10 cellular contexts compared by ENCODE assay signal in the genomic region with DNA sequence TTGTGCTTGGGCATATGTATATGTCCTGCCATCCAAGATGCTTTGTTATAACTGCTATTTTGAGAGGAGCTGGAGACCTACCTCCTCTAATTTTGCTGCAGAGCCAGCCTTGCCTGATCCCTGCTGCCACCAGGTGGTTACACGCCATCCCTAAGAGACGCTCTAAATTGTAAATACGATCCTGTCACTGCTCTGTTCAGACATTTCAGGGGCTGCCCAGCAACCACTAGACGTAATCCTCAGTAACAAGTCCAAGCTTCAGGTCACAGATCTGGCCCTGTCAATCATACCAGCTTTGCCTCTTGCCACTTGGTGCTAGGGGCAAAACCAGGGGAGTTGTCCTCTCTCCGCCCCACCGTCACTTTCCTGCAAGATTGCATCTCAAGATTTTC. TPM values are rescaled to one million over a fixed set of nuclear protein-coding genes. Genes with fewer than 3 reads are reported as not detected.
DNase-seq lines count a peak whose midpoint lies in the region; ATAC-seq and TF ChIP-seq lines count a peak whose summit lies in the region.
"Had no signal": no experiment of that assay in that cellular context is flagged by ENCODE, and none has a peak within 500 bp of the region (broad histone marks: within the 10 kb centered on the region; RNA-seq: fewer than 3 reads in every experiment).

No MANE protein-coding gene starts in this region.

- H3K36me3 Mint-ChIP-seq in activated CD4-positive, alpha-beta T cell treated with anti-CD3 and anti-CD28 coated beads, Interleukin-2, amount 10 ng/mL, durations not matched to agents 24 days and 14 days (ENCODE audit: low read depth): no peaks in the 10 kb centered on the region
- H3K36me3 Mint-ChIP-seq in endothelial cell (ENCODE audit: low read depth, unreplicated experiment) (no peaks in the 10 kb centered on the region), nephron progenitor cell (ENCODE audit: low read depth) (no peaks in the 10 kb centered on the region)

- intact Hi-C loops in activated CD4-positive, alpha-beta T cell treated with anti-CD3 and anti-CD28 coated beads, Interleukin-2, amount 10 ng/mL, durations not matched to agents 24 days and 14 days (cut with micrococcal nuclease): loop anchor here (5.0 kb wide), 3 partner anchors 85 to 1130 kb away; no protein-coding TSS in a partner anchor
- intact Hi-C loops in HCT116 (cut with micrococcal nuclease): loop anchor here (5.0 kb wide), 2 partner anchors 580 to 1130 kb away; no protein-coding TSS in a partner anchor

- H3K4me3 ChIP-seq in HCT116 (replicated peaks in 1 of 2; ENCODE audit: low read depth in 1 of 2, low read length in 2 of 2) (no peak overlapping the region), NB4 (ENCODE audit: low read depth, low read length) (no peak overlapping the region)

- H3K27me3 Mint-ChIP-seq in activated CD4-positive, alpha-beta T cell treated with anti-CD3 and anti-CD28 coated beads, Interleukin-2, amount 10 ng/mL, durations not matched to agents 24 days and 14 days: no peaks in the 10 kb centered on the region
- H3K27me3 Mint-ChIP-seq in endothelial cell (ENCODE audit: unreplicated experiment): peaks cover 4% of the 10 kb centered on the region
- H3K27me3 Mint-ChIP-seq in nephron progenitor cell (ENCODE audit: low read depth, poor library complexity): peaks cover 3% of the 10 kb centered on the region
- H3K27me3 Mint-ChIP-seq: activated naive CD8-positive, alpha-beta T cell; CD4-positive, CD25-positive, alpha-beta regulatory T cell had no signal

- H3K4me1 Mint-ChIP-seq in activated CD4-positive, alpha-beta T cell treated with anti-CD3 and anti-CD28 coated beads, Interleukin-2, amount 10 ng/mL, durations not matched to agents 24 days and 14 days: peaks cover 10% of the 10 kb centered on the region
- H3K4me1 Mint-ChIP-seq in endothelial cell (ENCODE audit: unreplicated experiment) (peaks cover 9% of the 10 kb centered on the region), nephron progenitor cell (peaks cover 4% of the 10 kb centered on the region)

- H3K9ac ChIP-seq in HCT116 (ENCODE audit: low read length): no peak overlapping the region

- no peak overlapping the region for H3K27ac ChIP-seq in HCT116 (ENCODE audit: low read depth, low read length)

- H3K4me3 Mint-ChIP-seq in activated CD4-positive, alpha-beta T cell treated with anti-CD3 and anti-CD28 coated beads, Interleukin-2, amount 10 ng/mL, durations not matched to agents 24 days and 14 days: no peak overlapping the region
- no peak overlapping the region for H3K4me3 Mint-ChIP-seq in endothelial cell (ENCODE audit: unreplicated experiment)
- H3K4me3 Mint-ChIP-seq in nephron progenitor cell: no peak overlapping the region
- H3K4me3 Mint-ChIP-seq: activated naive CD8-positive, alpha-beta T cell; CD4-positive, CD25-positive, alpha-beta regulatory T cell had no signal

- H2AFZ ChIP-seq in HCT116 (ENCODE audit: low read depth, low read length, poor library complexity, severe bottlenecking): peak overlapping the region; percentile 72

- CTCF ChIA-PET in HCT116 (lab: Charles Lee): interaction anchor here (0.6 to 8.4 kb wide), 9 partner anchors 142 to 1664 kb away, joined by 3 to 324 read pairs (median 4); no protein-coding TSS in a partner anchor

- TF ChIP-seq POLR2A in HCT116 (IDR thresholded peaks at IDR 0.05; ENCODE audit: borderline replicate concordance, extremely low read depth, insufficient read depth, insufficient read length) (no peak), NB4 (IDR thresholded peaks at IDR 0.05; ENCODE audit: extremely low read depth, insufficient read length) (no peak)

- H3K27me3 ChIP-seq in HCT116 (ENCODE audit: insufficient read depth, low read length): no peaks in the 10 kb centered on the region

- H3K79me2 ChIP-seq in HCT116 (ENCODE audit: insufficient read depth, low read length): no peaks in the 10 kb centered on the region

- H3K4me2 ChIP-seq in HCT116 (ENCODE audit: low read length): peak overlapping the region; percentile 24

- peak; percentile 78 for DNase-seq in activated CD4-positive, alpha-beta T cell treated with anti-CD3 and anti-CD28 coated beads, Interleukin-2, amount 10 ng/mL, durations not matched to agents 24 days and 14 days
- DNase-seq in activated CD4-positive, alpha-beta T cell treated with anti-CD3 and anti-CD28 coated beads for 1 hour: no peak
- DNase-seq in HCT116 (ENCODE audit: low read depth, low spot score) (peak; percentile 56), NB4 (ENCODE audit: low read depth) (peak; percentile 59), SHP77 treated with DMSO at 0.1 percent for 48 hours (lab: John Stamatoyannopoulos, UW) (peak; percentile 63), endothelial cell (ENCODE audit: low spot score) (peak; percentile 49), nephron progenitor cell (peak; percentile 46)

- RAD21 ChIA-PET in HCT116 (lab: Charles Lee; ENCODE audit: low non-redundant PET in 1 of 2, low total read pairs in 2 of 2, uncharacterized antibody in 2 of 2, unreplicated experiment in 2 of 2): interaction anchor here (1.2 to 4.5 kb wide), 2 partner anchors 147 kb away, joined by 18 to 69 read pairs; no protein-coding TSS in a partner anchor

- H3K9me3 Mint-ChIP-seq in activated CD4-positive, alpha-beta T cell treated with anti-CD3 and anti-CD28 coated beads, Interleukin-2, amount 10 ng/mL, durations not matched to agents 24 days and 14 days: no peaks in the 10 kb centered on the region
- H3K9me3 Mint-ChIP-seq in endothelial cell (ENCODE audit: unreplicated experiment) (no peaks in the 10 kb centered on the region), nephron progenitor cell (no peaks in the 10 kb centered on the region)
- H3K9me3 Mint-ChIP-seq: CD4-positive, CD25-positive, alpha-beta regulatory T cell had no signal

- TF ChIP-seq RAD21 in HCT116 (IDR thresholded peaks at IDR 0.05; ENCODE audit: low read depth): peak; percentile 92

- no TSS peak for BruUV-seq in HCT116 (replicated peaks; lab: Mats Ljungman, UMichigan)

- H3K9me3 ChIP-seq in HCT116 (ENCODE audit: control insufficient read depth in 1 of 2, insufficient read depth in 1 of 2, low read depth in 1 of 2, low read length in 2 of 2): no peaks in the 10 kb centered on the region

- H4K20me1 ChIP-seq in HCT116 (ENCODE audit: insufficient read depth): no peaks in the 10 kb centered on the region

- H3K36me3 ChIP-seq in HCT116 (ENCODE audit: control insufficient read depth in 1 of 2, insufficient read depth in 2 of 2, low read length in 2 of 2): no peaks in the 10 kb centered on the region

- TF ChIP-seq CTCF in HCT116 (IDR thresholded peaks at IDR 0.05 in 2 of 3, conservative IDR thresholded peaks at IDR 0.05 in 1 of 3; ENCODE audit: borderline replicate concordance in 1 of 3, insufficient read depth in 1 of 3, low read depth in 2 of 3, low read length in 2 of 3): peak; percentile 61 to 76 (median 66); a peak in 5 of 6 replicates
- TF ChIP-seq CTCF in NB4 (IDR thresholded peaks at IDR 0.05; ENCODE audit: low read depth, low read length): peak; percentile 27
- TF ChIP-seq CTCF in endothelial cell (IDR thresholded peaks at IDR 0.05; ENCODE audit: unreplicated experiment): peak; percentile 32
- TF ChIP-seq CTCF in nephron progenitor cell (IDR thresholded peaks at IDR 0.05): peak; percentile 38

- POLR2A ChIA-PET in HCT116 (lab: Charles Lee): interaction anchor here (1.1 to 1.8 kb wide), 3 partner anchors 146 to 149 kb away, joined by 3 to 7 read pairs (median 6); no protein-coding TSS in a partner anchor

- peak; percentile 80 for ATAC-seq in HCT116
- ATAC-seq in GM19023 (IDR thresholded peaks at IDR 0.05; ENCODE audit: unreplicated experiment): no peak

- H3K4me1 ChIP-seq in HCT116 (ENCODE audit: control insufficient read depth in 1 of 2, insufficient read depth in 2 of 2, low read length in 2 of 2): peaks cover 3 to 22% of the 10 kb centered on the region in 2 experiments; a peak in 3 of 4 replicates

- H3K27ac Mint-ChIP-seq in activated CD4-positive, alpha-beta T cell treated with anti-CD3 and anti-CD28 coated beads, Interleukin-2, amount 10 ng/mL, durations not matched to agents 24 days and 14 days: no peak overlapping the region
- H3K27ac Mint-ChIP-seq in endothelial cell (ENCODE audit: unreplicated experiment): no peak overlapping the region
- no peak overlapping the region for H3K27ac Mint-ChIP-seq in nephron progenitor cell
- H3K27ac Mint-ChIP-seq: activated naive CD8-positive, alpha-beta T cell; CD4-positive, CD25-positive, alpha-beta regulatory T cell had no signal

- no peaks in the 10 kb centered on the region for H3K9me2 ChIP-seq in HCT116 (ENCODE audit: insufficient read depth)

TF ChIP-seq in HCT116, 20 proteins besides CTCF, POLR2A, EP300 and RAD21 (continues in another document):
- TF ChIP-seq ZNF274 (IDR thresholded peaks at IDR 0.05; ENCODE audit: low read depth, low read length): no peak
- TF ChIP-seq TCF7L2 (IDR thresholded peaks at IDR 0.05; ENCODE audit: borderline replicate concordance, extremely low read depth, insufficient read depth, insufficient read length): no peak
- TF ChIP-seq, protein P1, sequence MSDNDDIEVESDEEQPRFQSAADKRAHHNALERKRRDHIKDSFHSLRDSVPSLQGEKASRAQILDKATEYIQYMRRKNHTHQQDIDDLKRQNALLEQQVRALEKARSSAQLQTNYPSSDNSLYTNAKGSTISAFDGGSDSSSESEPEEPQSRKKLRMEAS (IDR thresholded peaks at IDR 0.05): no peak
- no peak for TF ChIP-seq SRF (IDR thresholded peaks at IDR 0.05; ENCODE audit: low read depth)
- TF ChIP-seq FOSL1 (IDR thresholded peaks at IDR 0.05; ENCODE audit: low read depth): no peak
- TF ChIP-seq, protein P2, sequence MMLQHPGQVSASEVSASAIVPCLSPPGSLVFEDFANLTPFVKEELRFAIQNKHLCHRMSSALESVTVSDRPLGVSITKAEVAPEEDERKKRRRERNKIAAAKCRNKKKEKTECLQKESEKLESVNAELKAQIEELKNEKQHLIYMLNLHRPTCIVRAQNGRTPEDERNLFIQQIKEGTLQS (IDR thresholded peaks at IDR 0.05): no peak
- no peak for TF ChIP-seq SP1 (IDR thresholded peaks at IDR 0.05; ENCODE audit: low read depth)
- TF ChIP-seq YY1 (IDR thresholded peaks at IDR 0.05; ENCODE audit: extremely low read depth, insufficient replicate concordance, low read depth, low read length): no peak
- TF ChIP-seq CEBPB (IDR thresholded peaks at IDR 0.05; ENCODE audit: low read depth): no peak
- TF ChIP-seq POLR2AphosphoS5 (IDR thresholded peaks at IDR 0.05; ENCODE audit: low read depth, low read length): no peak
- TF ChIP-seq ZFX (IDR thresholded peaks at IDR 0.05): no peak
- TF ChIP-seq EZH2 (IDR thresholded peaks at IDR 0.05): no peak

RNA-seq across cellular contexts. Expression of a gene that starts 32.9 kb away (rescaled TPM):
- total RNA-seq in activated CD4-positive, alpha-beta T cell treated with anti-CD3 and anti-CD28 coated beads, Interleukin-2, amount 10 ng/mL, durations not matched to agents 24 days and 14 days: 0.12 TPM in 1 of 2 replicates, not detected in the other
- total RNA-seq in HCT116 (2021; ENCODE audit: unreplicated experiment) (0.22 TPM), endothelial cell (ENCODE audit: unreplicated experiment) (0.10 TPM)
- polyA plus RNA-seq in HCT116 (2012): 0.11 and 0.25 TPM in 2 replicates

RNA-seq across cellular contexts. Expression of a gene that starts 36.6 kb away (rescaled TPM):
- not detected in 2 replicates for total RNA-seq in activated CD4-positive, alpha-beta T cell treated with anti-CD3 and anti-CD28 coated beads, Interleukin-2, amount 10 ng/mL, durations not matched to agents 24 days and 14 days
- total RNA-seq in HCT116 (2021; ENCODE audit: unreplicated experiment) (not detected), endothelial cell (ENCODE audit: unreplicated experiment) (1.9 TPM)
- 0.01 TPM in 1 of 2 replicates, not detected in the other for polyA plus RNA-seq in HCT116 (2012)
- total RNA-seq: CD4-positive, CD25-positive, alpha-beta regulatory T cell had no signal
- polyA plus RNA-seq: CD4-positive, CD25-positive, alpha-beta regulatory T cell had no signal
